14 cellular contexts compared by ENCODE assay signal in the genomic region with DNA sequence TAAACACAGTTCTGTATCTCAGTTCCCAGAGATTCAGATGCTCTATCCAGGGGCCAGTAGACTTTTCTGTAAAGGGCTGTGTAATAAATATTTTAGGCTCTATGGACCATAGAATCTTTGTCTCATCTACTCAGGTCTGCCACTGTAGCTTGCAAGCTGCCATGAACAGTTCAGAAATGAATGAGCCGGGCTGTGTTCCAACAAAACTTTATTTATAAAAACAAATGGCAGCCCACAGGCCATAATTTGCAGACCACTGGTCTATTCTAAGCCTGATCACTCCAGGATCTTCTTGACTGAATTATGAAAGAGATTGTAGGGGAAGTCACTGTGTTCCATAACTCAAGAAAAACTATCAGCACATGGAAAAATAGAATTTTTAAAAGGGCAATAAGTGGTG.
"Had no signal": no experiment of that assay in that cellular context is flagged by ENCODE, and none has a peak within 500 bp of the region (broad histone marks: within the 10 kb centered on the region; RNA-seq: fewer than 3 reads in every experiment).

No MANE protein-coding gene starts in this region.

- H3K4me3 ChIP-seq: coronary artery, ovary, sigmoid colon, tibial artery had no signal

- FAIRE-seq: endothelial cell of umbilical vein, urothelium cell line had no signal

- H3K9me3 ChIP-seq: ovary, sigmoid colon, tibial artery had no signal

- H3K36me3 ChIP-seq: ovary, sigmoid colon had no signal

- H3K27me3 ChIP-seq: foreskin keratinocyte, ovary, sigmoid colon, tibial artery had no signal

- DNase-seq: activated CD4-positive, alpha-beta memory T cell treated with anti-CD3 and anti-CD28 coated beads, Interleukin-2, amount 10 ng/mL, durations not matched to agents 7 days and 5 days; activated CD4-positive, alpha-beta T cell treated with anti-CD3 and anti-CD28 coated beads for 36 hours; activated naive CD4-positive, alpha-beta T cell treated with anti-CD3 and anti-CD28 coated beads, Interleukin-2, amount 50 U/mL, for 16 hours; activated T-cell treated with anti-CD3 and anti-CD28 coated beads, Interleukin-2, amount 50 U/mL, for 24 hours; foreskin keratinocyte; immature natural killer cell; ovary; sigmoid colon; tibial artery had no signal

- H3K27ac ChIP-seq: ovary had no signal

- ATAC-seq: activated CD4-positive, alpha-beta T cell treated with anti-CD3 and anti-CD28 coated beads for 36 hours; left lobe of liver; stimulated activated effector memory CD8-positive, alpha-beta T cell treated with anti-CD3 and anti-CD28 coated beads, Interleukin-12 subunit alpha, Interleukin-12 subunit beta, amount 100 ng/mL, for 72 hours had no signal
